14 cellular contexts compared by ENCODE assay signal in the genomic region with DNA sequence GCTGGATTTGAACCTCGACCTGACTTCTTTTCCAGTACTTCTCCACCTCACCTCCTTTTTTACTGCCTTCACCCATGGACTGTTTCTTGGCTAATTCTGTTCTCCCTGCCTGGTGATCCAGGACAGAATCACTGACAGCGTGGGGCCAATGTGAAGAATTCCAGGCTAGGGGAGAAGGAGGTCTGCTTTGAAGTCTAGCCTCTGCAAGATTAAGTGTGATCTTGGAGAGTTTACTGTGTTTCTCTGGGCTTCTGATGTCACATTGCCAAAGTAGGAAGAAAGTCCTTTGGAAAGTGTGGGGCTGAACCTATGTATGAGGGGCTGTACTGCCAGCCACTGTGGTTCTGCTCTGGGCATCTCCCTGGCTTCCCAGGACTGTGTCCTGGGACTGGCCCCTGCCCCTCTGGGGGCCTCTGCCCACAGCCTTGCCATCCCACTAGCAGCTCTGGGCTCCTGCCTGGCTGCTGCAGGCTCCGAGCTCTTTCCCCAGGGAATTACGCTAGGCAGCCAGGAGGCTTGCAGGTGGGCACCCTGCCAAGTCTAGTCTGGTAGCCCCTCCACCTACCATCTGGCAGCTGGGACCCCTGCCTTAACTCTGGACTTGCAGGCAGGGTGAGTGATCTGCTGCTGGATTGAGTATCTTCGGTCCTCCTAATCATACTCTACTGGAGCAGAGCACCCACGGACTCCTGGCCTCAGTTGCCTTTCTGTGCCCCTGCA. TPM values are rescaled to one million over a fixed set of nuclear protein-coding genes. Genes with fewer than 3 reads are reported as not detected.
A peak's percentile ranks its signal among the peaks of the same experiment; 100 is the strongest.
DNase-seq lines count a peak whose midpoint lies in the region; ATAC-seq and TF ChIP-seq lines count a peak whose summit lies in the region.
"Had no signal": no experiment of that assay in that cellular context is flagged by ENCODE, and none has a peak within 500 bp of the region (broad histone marks: within the 10 kb centered on the region; RNA-seq: fewer than 3 reads in every experiment).

No MANE protein-coding gene starts in this region.

- no peak overlapping the region for H3K4me3 ChIP-seq in hepatocyte
- H3K4me3 ChIP-seq in thyroid gland (replicated peaks in 1 of 3), result no peak overlapping the region
- H3K4me3 ChIP-seq: cardiac muscle cell had no signal

- H3K27me3 ChIP-seq in hepatocyte, result no peaks in the 10 kb centered on the region
- no peaks in the 10 kb centered on the region for H3K27me3 ChIP-seq in thyroid gland
- H3K27me3 ChIP-seq: testis had no signal

- H3K36me3 ChIP-seq in hepatocyte (replicated peaks; ENCODE audit: insufficient read depth, low read depth) (no peaks in the 10 kb centered on the region), thyroid gland (peaks cover 11 to 15% of the 10 kb centered on the region in 2 donors)
- H3K36me3 ChIP-seq: cardiac muscle cell had no signal

- peaks cover 81% of the 10 kb centered on the region for H3K79me2 ChIP-seq in hepatocyte

- DNase-seq in NCI-H2227 (lab: John Stamatoyannopoulos, UW; ENCODE audit: unreplicated experiment), result peak; percentile 42
- no peak for DNase-seq in NCI-H2227 treated with DMSO at 0.1 percent for 48 hours (lab: John Stamatoyannopoulos, UW)
- DNase-seq in NCI-H82 (lab: John Stamatoyannopoulos, UW), result peak; percentile 96
- no peak for DNase-seq in hepatocyte (ENCODE audit: low spot score)
- no peak for DNase-seq in thyroid gland
- no peak for DNase-seq in NCI-H748 treated with DMSO at 0.1 percent for 48 hours (lab: John Stamatoyannopoulos, UW)
- DNase-seq in AG08395 (ENCODE audit: low spot score), result no peak
- DNase-seq: activated CD4-positive, CD25-positive, alpha-beta regulatory T cell treated with anti-CD3 and anti-CD28 coated beads, Interleukin-2, amount 50 U/mL, for 72 hours; erythroblast; NCI-H774; testis had no signal

- H3K9me3 ChIP-seq in hepatocyte (ENCODE audit: low read depth) (no peaks in the 10 kb centered on the region), thyroid gland (no peaks in the 10 kb centered on the region)
- H3K9me3 ChIP-seq: testis had no signal

- peaks cover 82% of the 10 kb centered on the region for H3K4me1 ChIP-seq in hepatocyte (ENCODE audit: insufficient read depth)
- H3K4me1 ChIP-seq in thyroid gland, result peaks cover 46 to 61% of the 10 kb centered on the region in 2 donors

- H3K4me2 ChIP-seq in hepatocyte, result peak overlapping the region; percentile 78

- no peak overlapping the region for H2AFZ ChIP-seq in hepatocyte

- H3K9me2 ChIP-seq in hepatocyte (replicated peaks; ENCODE audit: insufficient read depth), result no peaks in the 10 kb centered on the region

- peaks cover 18% of the 10 kb centered on the region for H4K20me1 ChIP-seq in hepatocyte (ENCODE audit: insufficient read depth, poor library complexity, severe bottlenecking)

- no peak for TF ChIP-seq CTCF in hepatocyte (IDR thresholded peaks at IDR 0.05; ENCODE audit: poor library complexity)
- TF ChIP-seq CTCF in thyroid gland (IDR thresholded peaks at IDR 0.05), result no peak

- TF ChIP-seq POLR2A in thyroid gland (IDR thresholded peaks at IDR 0.05), result no peak

- no peak for ATAC-seq in HG03039 (IDR thresholded peaks at IDR 0.05; ENCODE audit: unreplicated experiment)
- ATAC-seq: sciatic nerve had no signal

- peak overlapping the region; percentile 87 for H3K27ac ChIP-seq in hepatocyte
- peak overlapping the region in 2 of 3 donors; percentile 15 to 40 for H3K27ac ChIP-seq in thyroid gland
- H3K27ac ChIP-seq: cardiac muscle cell, testis had no signal

- 49% methylated on average over 6 of the region's 6 CpGs for WGBS in hepatocyte (ENCODE audit: low lambda C conversion rate, missing lambda C conversion rate)
- 79 to 91% methylated on average over 5 of the region's 6 CpGs for WGBS in thyroid gland, 2 donors

- intact Hi-C loops in thyroid gland (cut with DNase I), result no loop called here

RNA-seq across cellular contexts. Expression of a gene that starts 52.2 kb away (rescaled TPM):
- total RNA-seq in hepatocyte, result 83.4 and 104 TPM in 2 replicates
- polyA plus RNA-seq in hepatocyte, result 140 and 150 TPM in 2 replicates
- total RNA-seq in thyroid gland, result 10 to 100 TPM; 42.8 to 76.0 (median 50.3) TPM

RNA-seq across cellular contexts. Expression of a gene that starts 52.5 kb away (rescaled TPM):
- total RNA-seq in hepatocyte (27.1 and 41.5 TPM in 2 replicates), thyroid gland (10 to 100 TPM; 27.3 to 41.9 (median 34.7) TPM)
- polyA plus RNA-seq in hepatocyte, result 10.7 and 17.9 TPM in 2 replicates

Comparison
In these comparisons a context has a peak if more than half of its experiments do, and no peak if none do; other contexts are left out.
1. DNase-seq: peak in NCI-H2227 (single experiment) and NCI-H82 (single experiment); none in NCI-H2227 treated with DMSO at 0.1 percent for 48 hours (single experiment), hepatocyte (single experiment), thyroid gland (0 of 2), NCI-H748 treated with DMSO at 0.1 percent for 48 hours (single experiment) and AG08395 (single experiment).